ENCODE assay signal across 14 cellular contexts in genomic region chr22:45818130-45819085, GRCh38.
A peak's percentile ranks its signal among the peaks of the same experiment; 100 is the strongest.
DNase-seq lines count a peak whose midpoint lies in the region; ATAC-seq and TF ChIP-seq lines count a peak whose summit lies in the region.
"Had no signal": no experiment of that assay in that cellular context is flagged by ENCODE, and none has a peak within 500 bp of the region (broad histone marks: within the 10 kb centered on the region; RNA-seq: fewer than 3 reads in every experiment).

No MANE protein-coding gene starts in this region.

- no peaks in the 10 kb centered on the region for H3K27me3 ChIP-seq in body of pancreas
- H3K27me3 ChIP-seq: SJSA1, spleen had no signal

- no peak for TF ChIP-seq POLR2A in body of pancreas (IDR thresholded peaks at IDR 0.05)

- intact Hi-C loops in body of pancreas (cut with DNase I) = no loop called here

- H3K4me1 ChIP-seq in body of pancreas = no peaks in the 10 kb centered on the region
- H3K4me1 ChIP-seq: SJSA1 had no signal

- H3K27ac ChIP-seq in body of pancreas = peak overlapping the region in 1 of 4 donors; percentile 37
- H3K27ac ChIP-seq: SJSA1, spleen had no signal

- WGBS in body of pancreas, 2 donors = 78 to 85% methylated on average over 12 to 18 of the region's 18 CpGs

- H3K4me3 ChIP-seq in body of pancreas = no peak overlapping the region
- H3K4me3 ChIP-seq: SJSA1, spleen had no signal

- peak; percentile 45 for DNase-seq in DMS79 treated with DMSO at 0.1 percent for 48 hours (lab: John Stamatoyannopoulos, UW)
- peak in 3 of 4 donors; percentile 50 to 63 (median 61) for DNase-seq in body of pancreas
- DNase-seq in hippocampal formation (lab: John Stamatoyannopoulos, UW) = peak; percentile 65 to 68
- DNase-seq in occipital lobe (lab: John Stamatoyannopoulos, UW) = peak; percentile 28
- no peak for DNase-seq in NCI-H748 (lab: John Stamatoyannopoulos, UW; ENCODE audit: unreplicated experiment)
- DNase-seq: activated CD4-positive, alpha-beta T cell treated with anti-CD3 and anti-CD28 coated beads for 4 hours; left colon; NCI-H510A; spleen; stimulated activated CD8-positive, alpha-beta memory T cell treated with anti-CD3 and anti-CD28 coated beads, Interleukin-4, amount 100 ng/mL, for 48 hours had no signal

- H3K36me3 ChIP-seq in body of pancreas (replicated peaks in 1 of 2; ENCODE audit: insufficient read depth in 1 of 2, low read depth in 2 of 2) = peaks cover 0 to 7% of the 10 kb centered on the region in 2 donors

- peak; percentile 53 for ATAC-seq in body of pancreas
- ATAC-seq in HG02938 (IDR thresholded peaks at IDR 0.05; ENCODE audit: unreplicated experiment) = no peak
- no peak for ATAC-seq in GM19035 (IDR thresholded peaks at IDR 0.05; ENCODE audit: unreplicated experiment)
- no peak for ATAC-seq in GM18870 (IDR thresholded peaks at IDR 0.05; ENCODE audit: unreplicated experiment)
- ATAC-seq: left colon had no signal

- TF ChIP-seq CTCF in body of pancreas (IDR thresholded peaks at IDR 0.05) = no peak

- H3K9me3 ChIP-seq in body of pancreas = no peaks in the 10 kb centered on the region
- H3K9me3 ChIP-seq: SJSA1, spleen had no signal
